Comparison of ENCODE assay signal across 15 cellular contexts in the genomic region with DNA sequence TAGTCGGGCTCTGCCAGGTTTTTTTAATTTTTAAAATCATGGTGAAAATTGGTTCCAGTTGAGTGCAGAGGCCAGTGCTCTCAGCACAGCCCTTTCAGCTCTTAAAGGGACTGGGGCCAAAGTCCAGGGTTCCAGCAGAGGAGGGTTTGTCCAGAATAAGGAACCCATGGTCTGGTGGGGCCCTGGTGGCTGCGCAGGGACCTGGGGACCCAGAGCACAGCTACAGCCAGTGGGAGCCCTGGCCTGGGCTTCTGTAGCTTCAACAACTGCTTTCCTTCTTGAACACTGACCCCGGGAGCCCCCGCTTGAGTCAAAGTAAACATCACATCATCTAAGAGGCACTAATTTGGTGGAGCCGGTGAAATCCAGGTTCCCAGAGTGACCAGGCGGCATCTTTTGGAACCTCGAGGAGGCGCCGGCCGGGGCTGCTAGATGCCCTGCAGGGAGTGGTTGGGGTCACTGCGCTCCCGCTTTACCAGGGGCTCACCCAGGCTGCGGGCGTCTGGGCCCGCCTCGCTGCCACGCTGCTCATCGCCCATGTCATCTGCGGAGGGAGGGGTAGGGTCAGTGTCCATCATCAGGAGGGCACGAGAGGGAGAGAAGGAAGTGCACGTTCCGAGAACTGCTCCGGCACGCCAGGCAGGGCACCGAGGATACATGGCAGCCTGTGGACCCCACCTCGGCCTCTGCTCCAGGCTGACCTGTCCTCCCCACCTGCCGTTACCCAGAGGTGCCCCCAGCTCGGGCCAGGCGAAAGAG. TPM values are rescaled to one million over a fixed set of nuclear protein-coding genes. Genes with fewer than 3 reads are reported as not detected.
A peak's percentile ranks its signal among the peaks of the same experiment; 100 is the strongest.
DNase-seq lines count a peak whose midpoint lies in the region; ATAC-seq, FAIRE-seq and TF ChIP-seq lines count a peak whose summit lies in the region.
"Had no signal": no experiment of that assay in that cellular context is flagged by ENCODE, and none has a peak within 500 bp of the region (broad histone marks: within the 10 kb centered on the region; RNA-seq: fewer than 3 reads in every experiment).

No MANE protein-coding gene starts in this region.

- H3K4me1 ChIP-seq in lower lobe of right lung, result peaks cover 23% of the 10 kb centered on the region
- H3K4me1 ChIP-seq in skeletal muscle satellite cell (ENCODE audit: control insufficient read depth, insufficient read depth, low read length), result peaks cover 9% of the 10 kb centered on the region
- H3K4me1 ChIP-seq in uterus, result no peaks in the 10 kb centered on the region

- H3K4me2 ChIP-seq in skeletal muscle satellite cell (ENCODE audit: low read length), result peak overlapping the region; percentile 58

- intact Hi-C loops in lower lobe of right lung (cut with DNase I) (no loop called here), uterus (cut with DNase I; ENCODE audit: low total_unique reads) (no loop called here)

- H3K9me3 ChIP-seq in lower lobe of right lung (no peaks in the 10 kb centered on the region), skeletal muscle satellite cell (replicated peaks; ENCODE audit: low read length) (no peaks in the 10 kb centered on the region), uterus (no peaks in the 10 kb centered on the region)
- H3K9me3 ChIP-seq: Peyer's patch had no signal

- H3K27ac Mint-ChIP-seq in stimulated activated memory B cell treated with anti-CD40 and anti-IgM and Interleukin-4, amounts not matched to agents 10 μg/mL and 1 μg/mL and 100 μg/mL, for 72 hours, result no peak overlapping the region
- H3K27ac Mint-ChIP-seq: B cell; CD8-positive, alpha-beta memory T cell had no signal

- H3K9ac ChIP-seq in skeletal muscle satellite cell (ENCODE audit: low read depth, low read length), result no peak overlapping the region

- no peaks in the 10 kb centered on the region for H3K36me3 ChIP-seq in H7 (replicated peaks; ENCODE audit: control insufficient read depth, insufficient read depth, low read length)
- peaks cover 38% of the 10 kb centered on the region for H3K36me3 ChIP-seq in lower lobe of right lung
- no peaks in the 10 kb centered on the region for H3K36me3 ChIP-seq in skeletal muscle satellite cell (ENCODE audit: insufficient read depth, low read length)
- H3K36me3 ChIP-seq in uterus, result no peaks in the 10 kb centered on the region

- ATAC-seq in lower lobe of right lung, result peak in 1 of 2 donors; percentile 2
- ATAC-seq in stimulated activated memory B cell treated with anti-CD40 and anti-IgM and Interleukin-4, amounts not matched to agents 10 μg/mL and 1 μg/mL and 100 μg/mL, for 72 hours, result no peak

- no peak for TF ChIP-seq CTCF in VCaP (conservative IDR thresholded peaks at IDR 0.05)
- TF ChIP-seq CTCF in lower lobe of right lung (IDR thresholded peaks at IDR 0.05), result no peak
- no peak for TF ChIP-seq CTCF in uterus (IDR thresholded peaks at IDR 0.05)

- DNase-seq in H7 (peak; percentile 46), lower lobe of right lung (no peak), uterus (no peak), GM12891 (ENCODE audit: insufficient read length, low spot score) (no peak)
- DNase-seq: CD8-positive, alpha-beta memory T cell; NCI-H1417 treated with DMSO at 0.1 percent for 48 hours; NCI-H2029 treated with DMSO at 0.1 percent for 48 hours; NCI-H510A; NCI-H82 had no signal

- no peak overlapping the region for H3K4me3 Mint-ChIP-seq in stimulated activated memory B cell treated with anti-CD40 and anti-IgM and Interleukin-4, amounts not matched to agents 10 μg/mL and 1 μg/mL and 100 μg/mL, for 72 hours
- H3K4me3 Mint-ChIP-seq: B cell; CD8-positive, alpha-beta memory T cell had no signal

- H3K4me3 ChIP-seq in H7 (ENCODE audit: insufficient read depth, low read depth, low read length) (no peak overlapping the region), lower lobe of right lung (peak overlapping the region; percentile 28), skeletal muscle satellite cell (ENCODE audit: low read length) (no peak overlapping the region), uterus (no peak overlapping the region)
- H3K4me3 ChIP-seq: Peyer's patch had no signal

- peak overlapping the region; percentile 63 for H3K27ac ChIP-seq in VCaP
- H3K27ac ChIP-seq in lower lobe of right lung, result peak overlapping the region; percentile 49
- no peak overlapping the region for H3K27ac ChIP-seq in uterus

- H3K27me3 Mint-ChIP-seq in stimulated activated memory B cell treated with anti-CD40 and anti-IgM and Interleukin-4, amounts not matched to agents 10 μg/mL and 1 μg/mL and 100 μg/mL, for 72 hours, result peaks cover 10% of the 10 kb centered on the region
- H3K27me3 Mint-ChIP-seq: B cell had no signal

- H3K4me1 Mint-ChIP-seq in stimulated activated memory B cell treated with anti-CD40 and anti-IgM and Interleukin-4, amounts not matched to agents 10 μg/mL and 1 μg/mL and 100 μg/mL, for 72 hours, result peaks cover 6% of the 10 kb centered on the region
- H3K4me1 Mint-ChIP-seq: CD8-positive, alpha-beta memory T cell had no signal

- H3K9me3 Mint-ChIP-seq in stimulated activated memory B cell treated with anti-CD40 and anti-IgM and Interleukin-4, amounts not matched to agents 10 μg/mL and 1 μg/mL and 100 μg/mL, for 72 hours, result peaks cover 2% of the 10 kb centered on the region

- TF ChIP-seq POLR2A in uterus (IDR thresholded peaks at IDR 0.05) (no peak), GM12891 (IDR thresholded peaks at IDR 0.05; ENCODE audit: low read depth, low read length) (no peak)

- no peak for FAIRE-seq in GM12891 (lab: Jason Lieb, UNC)
- FAIRE-seq: H54 had no signal

- H3K27me3 ChIP-seq in H7 (ENCODE audit: control insufficient read depth, insufficient read depth, low read length), result no peaks in the 10 kb centered on the region
- H3K27me3 ChIP-seq in lower lobe of right lung (ENCODE audit: low read depth), result no peaks in the 10 kb centered on the region
- no peaks in the 10 kb centered on the region for H3K27me3 ChIP-seq in skeletal muscle satellite cell (ENCODE audit: control insufficient read depth, insufficient read depth, low read length)
- no peaks in the 10 kb centered on the region for H3K27me3 ChIP-seq in uterus
- H3K27me3 ChIP-seq: Peyer's patch had no signal

- H3K36me3 Mint-ChIP-seq in stimulated activated memory B cell treated with anti-CD40 and anti-IgM and Interleukin-4, amounts not matched to agents 10 μg/mL and 1 μg/mL and 100 μg/mL, for 72 hours, result peaks cover 4% of the 10 kb centered on the region

TF ChIP-seq in GM12891, 5 proteins besides CTCF, POLR2A, EP300 and RAD21:
- TF ChIP-seq SPI1 (IDR thresholded peaks at IDR 0.05; ENCODE audit: low read depth, low read length) (no peak), POU2F2 (IDR thresholded peaks at IDR 0.05; ENCODE audit: low read depth, low read length) (no peak), TAF1 (IDR thresholded peaks at IDR 0.05; ENCODE audit: low read depth, low read length) (no peak), POLR2AphosphoS5 (IDR thresholded peaks at IDR 0.05; ENCODE audit: low read depth, low read length) (no peak), PAX5 (IDR thresholded peaks at IDR 0.05; ENCODE audit: insufficient read depth, low read length, severe bottlenecking) (no peak)
TF ChIP-seq in GM12891: peak in this region for 0.

RNA-seq across cellular contexts. Expression of a gene that starts 16.6 kb away (rescaled TPM):
- total RNA-seq in H7 (2014; rRNA removed; shearing (Covaris generic)), result 73.7 and 79.7 TPM in 2 replicates
- total RNA-seq in lower lobe of right lung (70.8 TPM), uterus (10 to 100 TPM; 40.9 to 98.1 (median 48.5) TPM)
- total RNA-seq in skeletal muscle satellite cell (2012; rRNA removed), result 30.6 and 42.1 TPM in 2 replicates
- 40.5 TPM for polyA plus RNA-seq in GM12891 (2012; ENCODE audit: low read depth, missing spikeins)

Comparison
In these comparisons a context has a peak if more than half of its experiments do, and no peak if none do; other contexts are left out.
1. H3K27ac ChIP-seq: peak in VCaP (single experiment) and lower lobe of right lung (single experiment); none in uterus (0 of 2).